In genomic region chr6:169451065-169451840, GRCh38 we compare ENCODE assay signal across 14 cellular contexts.
A peak's percentile ranks its signal among the peaks of the same experiment; 100 is the strongest.
DNase-seq lines count a peak whose midpoint lies in the region; ATAC-seq and TF ChIP-seq lines count a peak whose summit lies in the region.
"Had no signal": no experiment of that assay in that cellular context is flagged by ENCODE, and none has a peak within 500 bp of the region (broad histone marks: within the 10 kb centered on the region; RNA-seq: fewer than 3 reads in every experiment).

No MANE protein-coding gene starts in this region.

- no peak overlapping the region for H3K27ac Mint-ChIP-seq in activated T-cell treated with anti-CD3 and anti-CD28 coated beads, Interleukin-2, amount 50 U/mL, for 24 hours
- H3K27ac Mint-ChIP-seq: T-helper 2 cell treated with Interferon-gamma antibody and Interleukin-4, amounts not matched to agents 5 μg/mL and 100 μg/mL, for 36 hours had no signal

- DNase-seq in left ventricle myocardium inferior (no peak), Right ventricle myocardium superior (no peak), fibroblast of lung (ENCODE audit: low read depth in 2 of 2) (peak in 1 of 2 donors; percentile 8), psoas muscle (no peak), T-helper 2 cell (no peak), prostate gland (ENCODE audit: low spot score) (no peak), GM19240 (ENCODE audit: insufficient read length, low spot score) (no peak)
- DNase-seq in activated T-cell treated with anti-CD3 and anti-CD28 coated beads, Interleukin-2, amount 50 U/mL, for 24 hours: no peak
- DNase-seq: activated CD4-positive, alpha-beta T cell treated with anti-CD3 and anti-CD28 coated beads, Interleukin-2, amount 50 U/mL, for 48 hours; activated gamma-delta T cell; NCI-H1436; stimulated activated naive CD8-positive, alpha-beta T cell treated with anti-CD3 and anti-CD28 coated beads, Interleukin-15, amount 100 ng/mL, for 72 hours had no signal

- no peaks in the 10 kb centered on the region for H3K36me3 Mint-ChIP-seq in activated T-cell treated with anti-CD3 and anti-CD28 coated beads, Interleukin-2, amount 50 U/mL, for 24 hours (ENCODE audit: low read depth)

- H2AFZ ChIP-seq in fibroblast of lung (ENCODE audit: low read length): peak overlapping the region; percentile 16

- no peaks in the 10 kb centered on the region for H4K20me1 ChIP-seq in fibroblast of lung (ENCODE audit: control insufficient read depth, extremely low read depth, insufficient read depth, low read length)

- TF ChIP-seq CTCF in left ventricle myocardium inferior (IDR thresholded peaks at IDR 0.05; ENCODE audit: borderline replicate concordance) (no peak), fibroblast of lung (conservative IDR thresholded peaks at IDR 0.05 in 1 of 2, IDR thresholded peaks at IDR 0.05 in 1 of 2; ENCODE audit: low read depth in 1 of 2, low read length in 2 of 2) (no peak), psoas muscle (IDR thresholded peaks at IDR 0.05) (no peak), prostate gland (IDR thresholded peaks at IDR 0.05) (no peak)

- no peaks in the 10 kb centered on the region for H3K27me3 Mint-ChIP-seq in activated T-cell treated with anti-CD3 and anti-CD28 coated beads, Interleukin-2, amount 50 U/mL, for 24 hours
- H3K27me3 Mint-ChIP-seq: stimulated activated naive CD8-positive, alpha-beta T cell treated with anti-CD3 and anti-CD28 coated beads, Interleukin-15, amount 100 ng/mL, for 72 hours had no signal

- no peaks in the 10 kb centered on the region for H3K9me3 Mint-ChIP-seq in activated T-cell treated with anti-CD3 and anti-CD28 coated beads, Interleukin-2, amount 50 U/mL, for 24 hours
- H3K9me3 Mint-ChIP-seq: central memory CD8-positive, alpha-beta T cell; stimulated activated naive CD8-positive, alpha-beta T cell treated with anti-CD3 and anti-CD28 coated beads, Interleukin-15, amount 100 ng/mL, for 72 hours; T-helper 2 cell treated with Interferon-gamma antibody and Interleukin-4, amounts not matched to agents 5 μg/mL and 100 μg/mL, for 36 hours had no signal

- no peaks in the 10 kb centered on the region for H3K79me2 ChIP-seq in fibroblast of lung (ENCODE audit: control insufficient read depth, insufficient read depth, low read length)

- no peaks in the 10 kb centered on the region for H3K4me1 Mint-ChIP-seq in activated T-cell treated with anti-CD3 and anti-CD28 coated beads, Interleukin-2, amount 50 U/mL, for 24 hours (ENCODE audit: low read depth)
- H3K4me1 Mint-ChIP-seq: central memory CD8-positive, alpha-beta T cell; stimulated activated naive CD8-positive, alpha-beta T cell treated with anti-CD3 and anti-CD28 coated beads, Interleukin-15, amount 100 ng/mL, for 72 hours had no signal

- intact Hi-C loops in left ventricle myocardium inferior (cut with micrococcal nuclease) (no loop called here), Right ventricle myocardium superior (cut with DNase I) (no loop called here), psoas muscle (cut with DNase I) (no loop called here), prostate gland (cut with DNase I) (no loop called here)

- peak overlapping the region; percentile 17 for H3K9ac ChIP-seq in fibroblast of lung (ENCODE audit: insufficient read depth, low read length)

- H3K27me3 ChIP-seq in left ventricle myocardium inferior (ENCODE audit: low read depth) (no peaks in the 10 kb centered on the region), fibroblast of lung (ENCODE audit: control insufficient read depth, insufficient read depth, low read length) (no peaks in the 10 kb centered on the region), psoas muscle (ENCODE audit: insufficient read depth in 3 of 3, low read length in 2 of 3) (no peaks in the 10 kb centered on the region), prostate gland (replicated peaks; ENCODE audit: insufficient read depth) (no peaks in the 10 kb centered on the region)

- H3K27ac ChIP-seq in left ventricle myocardium inferior (replicated peaks): peak overlapping the region; percentile 83
- H3K27ac ChIP-seq in fibroblast of lung (ENCODE audit: insufficient read depth, low read length): peak overlapping the region; percentile 89
- H3K27ac ChIP-seq in psoas muscle: peak overlapping the region; percentile 63
- no peak overlapping the region for H3K27ac ChIP-seq in prostate gland

- H3K4me1 ChIP-seq in left ventricle myocardium inferior (peaks cover 7% of the 10 kb centered on the region), fibroblast of lung (ENCODE audit: control insufficient read depth, extremely low read depth, insufficient read depth, low read length) (peaks cover 15% of the 10 kb centered on the region), psoas muscle (no peaks in the 10 kb centered on the region), prostate gland (replicated peaks) (no peaks in the 10 kb centered on the region)

- peak overlapping the region; percentile 58 for H3K4me3 ChIP-seq in left ventricle myocardium inferior
- peak overlapping the region in 3 of 4 experiments; percentile 13 to 52 (median 45) for H3K4me3 ChIP-seq in fibroblast of lung (replicated peaks in 1 of 4; ENCODE audit: control extremely low read depth in 1 of 4, insufficient read depth in 1 of 4, low read depth in 3 of 4, low read length in 4 of 4)
- H3K4me3 ChIP-seq in psoas muscle: peak overlapping the region; percentile 46
- H3K4me3 ChIP-seq in prostate gland: no peak overlapping the region

- peak overlapping the region; percentile 95 for H3K4me2 ChIP-seq in fibroblast of lung (ENCODE audit: extremely low read depth, insufficient read depth, low read length)

- ATAC-seq in Right ventricle myocardium superior (ENCODE audit: poor library complexity): no peak
- no peak for ATAC-seq in psoas muscle
- ATAC-seq: stimulated activated naive CD8-positive, alpha-beta T cell treated with anti-CD3 and anti-CD28 coated beads, Interleukin-15, amount 100 ng/mL, for 72 hours had no signal

- WGBS in psoas muscle, 3 donors: 89 to 90% (median 90%) methylated on average over 14 of the region's 14 CpGs
- 80% methylated on average over 14 of the region's 14 CpGs for WGBS in prostate gland

- H3K9me3 ChIP-seq in left ventricle myocardium inferior (replicated peaks): no peaks in the 10 kb centered on the region
- H3K9me3 ChIP-seq in fibroblast of lung (ENCODE audit: control insufficient read depth, insufficient read depth, low read depth, low read length): no peaks in the 10 kb centered on the region
- no peaks in the 10 kb centered on the region for H3K9me3 ChIP-seq in psoas muscle
- H3K9me3 ChIP-seq in prostate gland: no peaks in the 10 kb centered on the region

- H3K36me3 ChIP-seq in left ventricle myocardium inferior (no peaks in the 10 kb centered on the region), fibroblast of lung (ENCODE audit: control insufficient read depth, insufficient read depth, low read length) (no peaks in the 10 kb centered on the region), psoas muscle (ENCODE audit: insufficient read depth in 1 of 2, low read depth in 1 of 2) (no peaks in the 10 kb centered on the region), prostate gland (no peaks in the 10 kb centered on the region)

- TF ChIP-seq POLR2A in prostate gland (IDR thresholded peaks at IDR 0.05): no peak

- no peak overlapping the region for H3K4me3 Mint-ChIP-seq in activated T-cell treated with anti-CD3 and anti-CD28 coated beads, Interleukin-2, amount 50 U/mL, for 24 hours
- H3K4me3 Mint-ChIP-seq: central memory CD8-positive, alpha-beta T cell; stimulated activated naive CD8-positive, alpha-beta T cell treated with anti-CD3 and anti-CD28 coated beads, Interleukin-15, amount 100 ng/mL, for 72 hours; T-helper 2 cell treated with Interferon-gamma antibody and Interleukin-4, amounts not matched to agents 5 μg/mL and 100 μg/mL, for 36 hours had no signal

Comparison
In these comparisons a context has a peak if more than half of its experiments do, and no peak if none do; other contexts are left out.
1. H3K27ac ChIP-seq: peak in left ventricle myocardium inferior (single experiment), fibroblast of lung (single experiment) and psoas muscle (single experiment); none in prostate gland (0 of 2).
2. H3K4me3 ChIP-seq: peak in left ventricle myocardium inferior (single experiment), fibroblast of lung (3 of 4) and psoas muscle (single experiment); none in prostate gland (0 of 2).